In genomic region chr19:41505105-41505504, GRCh38 we compare ENCODE assay signal across 35 cellular contexts.
"Had no signal": no experiment of that assay in that cellular context is flagged by ENCODE, and none has a peak within 500 bp of the region (broad histone marks: within the 10 kb centered on the region; RNA-seq: fewer than 3 reads in every experiment).

No MANE protein-coding gene starts in this region.

- H3K36me3 ChIP-seq: MG63 had no signal

- H3K9me3 ChIP-seq: MG63 had no signal

- H3K4me3 ChIP-seq: MG63 had no signal

- DNase-seq: Karpas-422, Kasumi-1, MG63, MM.1S, MV-4-11, NCI-H1048, NCI-H1092, NCI-H1092 treated with DMSO at 0.1 percent for 48 hours, NCI-H1105, NCI-H1105 treated with DMSO at 0.1 percent for 48 hours, NCI-H1417, NCI-H1417 treated with DMSO at 0.1 percent for 48 hours, NCI-H1436, NCI-H1436 treated with DMSO at 0.1 percent for 48 hours, NCI-H146, NCI-H1694, NCI-H1694 treated with DMSO at 0.1 percent for 48 hours, NCI-H187, NCI-H187 treated with DMSO at 0.1 percent for 48 hours, NCI-H1930, NCI-H2029, NCI-H2029 treated with DMSO at 0.1 percent for 48 hours, NCI-H2081, NCI-H2081 treated with DMSO at 0.1 percent for 48 hours, NCI-H2107, NCI-H2171, NCI-H2171 treated with DMSO at 0.1 percent for 48 hours, NCI-H2227 treated with DMSO at 0.1 percent for 48 hours, NCI-H226, NCI-H345, NCI-H446, NCI-H446 treated with DMSO at 0.1 percent for 48 hours, NCI-H510A, NCI-H510A treated with DMSO at 0.1 percent for 48 hours, NCI-H524 had no signal
